In the genomic region with DNA sequence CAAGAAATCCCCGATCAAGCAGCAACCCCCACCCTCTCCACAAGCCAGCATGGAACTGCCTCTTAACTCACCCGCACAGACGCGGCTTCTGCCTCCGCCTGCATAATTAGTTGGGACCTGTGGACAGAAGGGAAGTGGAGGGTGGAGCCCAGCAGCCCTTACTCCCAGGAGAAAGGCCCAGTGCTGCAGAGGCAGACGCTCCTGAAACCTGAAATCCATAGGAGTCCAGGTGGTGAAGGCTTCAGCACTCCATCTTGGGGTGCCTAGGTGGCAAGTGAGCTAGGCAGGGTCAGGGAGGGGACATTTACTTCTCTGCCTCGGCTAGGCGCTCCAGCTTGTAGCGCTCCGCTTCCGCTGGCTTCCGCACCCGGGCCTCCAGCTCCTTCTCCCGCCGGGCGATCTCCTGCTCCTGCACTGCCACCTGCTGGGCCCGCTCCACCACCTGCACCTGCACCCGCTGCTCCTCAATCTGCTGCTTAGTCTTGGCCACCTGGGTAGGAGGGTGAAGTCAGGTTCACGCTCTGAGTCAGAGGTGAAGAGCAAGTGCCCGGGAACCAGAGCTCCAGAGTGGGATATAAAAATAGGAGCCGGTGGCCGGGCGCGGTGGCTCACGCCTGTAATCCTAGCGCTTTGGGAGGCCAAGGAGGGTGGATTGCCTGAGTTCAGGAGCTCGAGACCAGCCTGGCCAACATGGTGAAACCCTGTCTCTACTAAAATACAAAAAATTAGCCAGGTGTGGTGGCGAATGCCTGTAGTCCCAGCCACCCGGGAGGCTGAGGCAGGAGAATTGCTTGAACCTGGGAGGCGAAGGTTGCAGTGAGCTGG, we compare ENCODE assay signal across 1 cellular context.
A peak's percentile ranks its signal among the peaks of the same experiment; 100 is the strongest.
TF ChIP-seq lines count a peak whose summit lies in the region.

No MANE protein-coding gene starts in this region.

TF ChIP-seq in HCT116, 20 proteins besides CTCF, POLR2A, EP300 and RAD21 (continued from another document):
- TF ChIP-seq, protein P1, sequence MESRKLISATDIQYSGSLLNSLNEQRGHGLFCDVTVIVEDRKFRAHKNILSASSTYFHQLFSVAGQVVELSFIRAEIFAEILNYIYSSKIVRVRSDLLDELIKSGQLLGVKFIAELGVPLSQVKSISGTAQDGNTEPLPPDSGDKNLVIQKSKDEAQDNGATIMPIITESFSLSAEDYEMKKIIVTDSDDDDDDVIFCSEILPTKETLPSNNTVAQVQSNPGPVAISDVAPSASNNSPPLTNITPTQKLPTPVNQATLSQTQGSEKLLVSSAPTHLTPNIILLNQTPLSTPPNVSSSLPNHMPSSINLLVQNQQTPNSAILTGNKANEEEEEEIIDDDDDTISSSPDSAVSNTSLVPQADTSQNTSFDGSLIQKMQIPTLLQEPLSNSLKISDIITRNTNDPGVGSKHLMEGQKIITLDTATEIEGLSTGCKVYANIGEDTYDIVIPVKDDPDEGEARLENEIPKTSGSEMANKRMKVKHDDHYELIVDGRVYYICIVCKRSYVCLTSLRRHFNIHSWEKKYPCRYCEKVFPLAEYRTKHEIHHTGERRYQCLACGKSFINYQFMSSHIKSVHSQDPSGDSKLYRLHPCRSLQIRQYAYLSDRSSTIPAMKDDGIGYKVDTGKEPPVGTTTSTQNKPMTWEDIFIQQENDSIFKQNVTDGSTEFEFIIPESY (IDR thresholded peaks at IDR 0.05; ENCODE audit: extremely low read depth, insufficient replicate concordance, low read length) = peak; percentile 19
- TF ChIP-seq POLR2AphosphoS5 (IDR thresholded peaks at IDR 0.05; ENCODE audit: low read depth, low read length) = peak; percentile 66
- TF ChIP-seq YY1 (IDR thresholded peaks at IDR 0.05; ENCODE audit: extremely low read depth, insufficient replicate concordance, low read depth, low read length) = peak; percentile 67
- no peak for TF ChIP-seq ELF1 (IDR thresholded peaks at IDR 0.05; ENCODE audit: borderline replicate concordance, low read depth)
- no peak for TF ChIP-seq SRF (IDR thresholded peaks at IDR 0.05; ENCODE audit: low read depth)
- TF ChIP-seq CBX3 (IDR thresholded peaks at IDR 0.05; ENCODE audit: low read depth) = 0 out of 2 replicates have a peak, but pooled peaks have one; percentile 58
TF ChIP-seq in HCT116: peak in this region for 5.
